ENCODE assay signal across 3 cellular contexts in genomic region chr2:101375653-101376052, GRCh38.
TF ChIP-seq lines count a peak whose summit lies in the region.

No MANE protein-coding gene starts in this region.

TF ChIP-seq in IMR-90, 13 proteins besides CTCF, POLR2A, EP300 and RAD21:
- TF ChIP-seq CEBPB (IDR thresholded peaks at IDR 0.05; ENCODE audit: low read depth, low read length) (no peak), SMC3 (IDR thresholded peaks at IDR 0.05; ENCODE audit: low read depth, low read length) (no peak), FOS (IDR thresholded peaks at IDR 0.05; ENCODE audit: low read depth, low read length) (no peak), MXI1 (IDR thresholded peaks at IDR 0.05; ENCODE audit: borderline replicate concordance, low read depth, low read length) (no peak), MAZ (IDR thresholded peaks at IDR 0.05; ENCODE audit: borderline replicate concordance, low read depth, low read length) (no peak), RFX5 (IDR thresholded peaks at IDR 0.05; ENCODE audit: low read depth, low read length) (no peak), BHLHE40 (IDR thresholded peaks at IDR 0.05; ENCODE audit: low read depth, low read length) (no peak), RCOR1 (IDR thresholded peaks at IDR 0.05; ENCODE audit: insufficient replicate concordance, low read length) (no peak), CHD1 (IDR thresholded peaks at IDR 0.05; ENCODE audit: low read depth, low read length) (no peak), NFE2L2 (IDR thresholded peaks at IDR 0.05; ENCODE audit: low read depth, low read length) (no peak), MAFK (IDR thresholded peaks at IDR 0.05; ENCODE audit: low read depth, low read length) (no peak)
- TF ChIP-seq, protein P1, sequence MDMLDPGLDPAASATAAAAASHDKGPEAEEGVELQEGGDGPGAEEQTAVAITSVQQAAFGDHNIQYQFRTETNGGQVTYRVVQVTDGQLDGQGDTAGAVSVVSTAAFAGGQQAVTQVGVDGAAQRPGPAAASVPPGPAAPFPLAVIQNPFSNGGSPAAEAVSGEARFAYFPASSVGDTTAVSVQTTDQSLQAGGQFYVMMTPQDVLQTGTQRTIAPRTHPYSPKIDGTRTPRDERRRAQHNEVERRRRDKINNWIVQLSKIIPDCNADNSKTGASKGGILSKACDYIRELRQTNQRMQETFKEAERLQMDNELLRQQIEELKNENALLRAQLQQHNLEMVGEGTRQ (IDR thresholded peaks at IDR 0.05; ENCODE audit: low read depth, low read length) = no peak
- TF ChIP-seq, protein P2, sequence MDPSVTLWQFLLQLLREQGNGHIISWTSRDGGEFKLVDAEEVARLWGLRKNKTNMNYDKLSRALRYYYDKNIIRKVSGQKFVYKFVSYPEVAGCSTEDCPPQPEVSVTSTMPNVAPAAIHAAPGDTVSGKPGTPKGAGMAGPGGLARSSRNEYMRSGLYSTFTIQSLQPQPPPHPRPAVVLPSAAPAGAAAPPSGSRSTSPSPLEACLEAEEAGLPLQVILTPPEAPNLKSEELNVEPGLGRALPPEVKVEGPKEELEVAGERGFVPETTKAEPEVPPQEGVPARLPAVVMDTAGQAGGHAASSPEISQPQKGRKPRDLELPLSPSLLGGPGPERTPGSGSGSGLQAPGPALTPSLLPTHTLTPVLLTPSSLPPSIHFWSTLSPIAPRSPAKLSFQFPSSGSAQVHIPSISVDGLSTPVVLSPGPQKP (IDR thresholded peaks at IDR 0.05; ENCODE audit: borderline replicate concordance, low read depth, low read length) = no peak

TF ChIP-seq in K562, 482 proteins besides CTCF, POLR2A, EP300 and RAD21:
- no peak for TF ChIP-seq NUFIP1 (IDR thresholded peaks at IDR 0.05; ENCODE audit: partially characterized antibody)
- TF ChIP-seq, protein P3, sequence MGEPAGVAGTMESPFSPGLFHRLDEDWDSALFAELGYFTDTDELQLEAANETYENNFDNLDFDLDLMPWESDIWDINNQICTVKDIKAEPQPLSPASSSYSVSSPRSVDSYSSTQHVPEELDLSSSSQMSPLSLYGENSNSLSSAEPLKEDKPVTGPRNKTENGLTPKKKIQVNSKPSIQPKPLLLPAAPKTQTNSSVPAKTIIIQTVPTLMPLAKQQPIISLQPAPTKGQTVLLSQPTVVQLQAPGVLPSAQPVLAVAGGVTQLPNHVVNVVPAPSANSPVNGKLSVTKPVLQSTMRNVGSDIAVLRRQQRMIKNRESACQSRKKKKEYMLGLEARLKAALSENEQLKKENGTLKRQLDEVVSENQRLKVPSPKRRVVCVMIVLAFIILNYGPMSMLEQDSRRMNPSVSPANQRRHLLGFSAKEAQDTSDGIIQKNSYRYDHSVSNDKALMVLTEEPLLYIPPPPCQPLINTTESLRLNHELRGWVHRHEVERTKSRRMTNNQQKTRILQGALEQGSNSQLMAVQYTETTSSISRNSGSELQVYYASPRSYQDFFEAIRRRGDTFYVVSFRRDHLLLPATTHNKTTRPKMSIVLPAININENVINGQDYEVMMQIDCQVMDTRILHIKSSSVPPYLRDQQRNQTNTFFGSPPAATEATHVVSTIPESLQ (CRISPR knock-in tag; IDR thresholded peaks at IDR 0.05) = no peak
- no peak for TF ChIP-seq ZFX (CRISPR knock-in tag; IDR thresholded peaks at IDR 0.05)
- no peak for TF ChIP-seq NR0B1 (IDR thresholded peaks at IDR 0.05; ENCODE audit: partially characterized antibody)
- no peak for TF ChIP-seq CC2D1A (IDR thresholded peaks at IDR 0.05)
- TF ChIP-seq, protein P4, sequence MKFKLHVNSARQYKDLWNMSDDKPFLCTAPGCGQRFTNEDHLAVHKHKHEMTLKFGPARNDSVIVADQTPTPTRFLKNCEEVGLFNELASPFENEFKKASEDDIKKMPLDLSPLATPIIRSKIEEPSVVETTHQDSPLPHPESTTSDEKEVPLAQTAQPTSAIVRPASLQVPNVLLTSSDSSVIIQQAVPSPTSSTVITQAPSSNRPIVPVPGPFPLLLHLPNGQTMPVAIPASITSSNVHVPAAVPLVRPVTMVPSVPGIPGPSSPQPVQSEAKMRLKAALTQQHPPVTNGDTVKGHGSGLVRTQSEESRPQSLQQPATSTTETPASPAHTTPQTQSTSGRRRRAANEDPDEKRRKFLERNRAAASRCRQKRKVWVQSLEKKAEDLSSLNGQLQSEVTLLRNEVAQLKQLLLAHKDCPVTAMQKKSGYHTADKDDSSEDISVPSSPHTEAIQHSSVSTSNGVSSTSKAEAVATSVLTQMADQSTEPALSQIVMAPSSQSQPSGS (CRISPR knock-in tag; IDR thresholded peaks at IDR 0.05) = no peak
- TF ChIP-seq, protein P5, sequence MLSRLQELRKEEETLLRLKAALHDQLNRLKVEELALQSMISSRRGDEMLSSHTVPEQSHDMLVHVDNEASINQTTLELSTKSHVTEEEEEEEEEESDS (CRISPR knock-in tag; IDR thresholded peaks at IDR 0.05) = no peak
- no peak for TF ChIP-seq ZNF431 (CRISPR knock-in tag; IDR thresholded peaks at IDR 0.05)
- no peak for TF ChIP-seq PHF8 (IDR thresholded peaks at IDR 0.05; ENCODE audit: borderline replicate concordance, low read length)
TF ChIP-seq in K562: peak in this region for 0.

TF ChIP-seq in GM23338, 12 proteins besides CTCF, POLR2A, EP300 and RAD21:
- TF ChIP-seq ETS1 (IDR thresholded peaks at IDR 0.05) (no peak), JUNB (IDR thresholded peaks at IDR 0.05; ENCODE audit: unreplicated experiment) (no peak), STAT1 (IDR thresholded peaks at IDR 0.05; ENCODE audit: unreplicated experiment) (no peak)
- TF ChIP-seq, protein P6, sequence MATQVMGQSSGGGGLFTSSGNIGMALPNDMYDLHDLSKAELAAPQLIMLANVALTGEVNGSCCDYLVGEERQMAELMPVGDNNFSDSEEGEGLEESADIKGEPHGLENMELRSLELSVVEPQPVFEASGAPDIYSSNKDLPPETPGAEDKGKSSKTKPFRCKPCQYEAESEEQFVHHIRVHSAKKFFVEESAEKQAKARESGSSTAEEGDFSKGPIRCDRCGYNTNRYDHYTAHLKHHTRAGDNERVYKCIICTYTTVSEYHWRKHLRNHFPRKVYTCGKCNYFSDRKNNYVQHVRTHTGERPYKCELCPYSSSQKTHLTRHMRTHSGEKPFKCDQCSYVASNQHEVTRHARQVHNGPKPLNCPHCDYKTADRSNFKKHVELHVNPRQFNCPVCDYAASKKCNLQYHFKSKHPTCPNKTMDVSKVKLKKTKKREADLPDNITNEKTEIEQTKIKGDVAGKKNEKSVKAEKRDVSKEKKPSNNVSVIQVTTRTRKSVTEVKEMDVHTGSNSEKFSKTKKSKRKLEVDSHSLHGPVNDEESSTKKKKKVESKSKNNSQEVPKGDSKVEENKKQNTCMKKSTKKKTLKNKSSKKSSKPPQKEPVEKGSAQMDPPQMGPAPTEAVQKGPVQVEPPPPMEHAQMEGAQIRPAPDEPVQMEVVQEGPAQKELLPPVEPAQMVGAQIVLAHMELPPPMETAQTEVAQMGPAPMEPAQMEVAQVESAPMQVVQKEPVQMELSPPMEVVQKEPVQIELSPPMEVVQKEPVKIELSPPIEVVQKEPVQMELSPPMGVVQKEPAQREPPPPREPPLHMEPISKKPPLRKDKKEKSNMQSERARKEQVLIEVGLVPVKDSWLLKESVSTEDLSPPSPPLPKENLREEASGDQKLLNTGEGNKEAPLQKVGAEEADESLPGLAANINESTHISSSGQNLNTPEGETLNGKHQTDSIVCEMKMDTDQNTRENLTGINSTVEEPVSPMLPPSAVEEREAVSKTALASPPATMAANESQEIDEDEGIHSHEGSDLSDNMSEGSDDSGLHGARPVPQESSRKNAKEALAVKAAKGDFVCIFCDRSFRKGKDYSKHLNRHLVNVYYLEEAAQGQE (IDR thresholded peaks at IDR 0.05; ENCODE audit: unreplicated experiment) = no peak
